17 cellular contexts compared by ENCODE assay signal in genomic region chr5:134007581-134008256, GRCh38. TPM values are rescaled to one million over a fixed set of nuclear protein-coding genes. Genes with fewer than 3 reads are reported as not detected.
DNase-seq lines count a peak whose midpoint lies in the region; ATAC-seq and TF ChIP-seq lines count a peak whose summit lies in the region.
"Had no signal": no experiment of that assay in that cellular context is flagged by ENCODE, and none has a peak within 500 bp of the region (broad histone marks: within the 10 kb centered on the region; RNA-seq: fewer than 3 reads in every experiment).

No MANE protein-coding gene starts in this region.

- H2AFZ ChIP-seq in HCT116 (ENCODE audit: low read depth, low read length, poor library complexity, severe bottlenecking): peak overlapping the region; percentile 20
- H2AFZ ChIP-seq in SK-N-SH (ENCODE audit: low read depth): no peak overlapping the region

- peaks cover 0 to 2% of the 10 kb centered on the region in 2 donors for H3K36me3 Mint-ChIP-seq in activated T-cell treated with anti-CD3 and anti-CD28 coated beads, Interleukin-2, amount 50 U/mL, for 72 hours (ENCODE audit: insufficient read depth in 2 of 2)

- no peaks in the 10 kb centered on the region for H3K9me3 Mint-ChIP-seq in activated T-cell treated with anti-CD3 and anti-CD28 coated beads, Interleukin-2, amount 50 U/mL, for 72 hours

- CTCF ChIA-PET in HCT116 (lab: Charles Lee) (no interaction called here), SK-N-SH (lab: Yijun Ruan, JAX) (interaction anchor here (1.4 to 6.7 kb wide), 4 partner anchors 9 to 32 kb away, joined by 4 to 32 read pairs (median 7); no protein-coding TSS in a partner anchor)

- intact Hi-C loops in HCT116 (cut with micrococcal nuclease): no loop called here

- no peak overlapping the region for H3K4me3 Mint-ChIP-seq in activated T-cell treated with anti-CD3 and anti-CD28 coated beads, Interleukin-2, amount 50 U/mL, for 72 hours
- H3K4me3 Mint-ChIP-seq: B cell had no signal

- peaks cover 24% of the 10 kb centered on the region for H3K4me1 Mint-ChIP-seq in activated T-cell treated with anti-CD3 and anti-CD28 coated beads, Interleukin-2, amount 50 U/mL, for 72 hours (ENCODE audit: low read depth)

- H3K27ac ChIP-seq in HCT116 (ENCODE audit: low read depth, low read length) (no peak overlapping the region), SK-N-SH (ENCODE audit: low read depth in 2 of 2, low read length in 1 of 2) (peak overlapping the region in 1 of 2 experiments; percentile 58; a peak in 2 of 4 replicates)
- H3K27ac ChIP-seq: adrenal gland, right atrium auricular region had no signal

- peaks cover 3% of the 10 kb centered on the region; the same call in 1 of the 2 replicates for H4K20me1 ChIP-seq in HCT116 (ENCODE audit: insufficient read depth)
- H4K20me1 ChIP-seq in SK-N-SH (ENCODE audit: insufficient read depth): peaks cover 11% of the 10 kb centered on the region

- TF ChIP-seq CTCF in HCT116 (IDR thresholded peaks at IDR 0.05 in 2 of 3, conservative IDR thresholded peaks at IDR 0.05 in 1 of 3; ENCODE audit: borderline replicate concordance in 1 of 3, insufficient read depth in 1 of 3, low read depth in 2 of 3, low read length in 2 of 3): no peak
- TF ChIP-seq CTCF in SK-N-SH (IDR thresholded peaks at IDR 0.05): no peak

- TF ChIP-seq EP300 in SK-N-SH (IDR thresholded peaks at IDR 0.05; ENCODE audit: borderline replicate concordance in 1 of 2, low read depth in 1 of 2, low read length in 1 of 2): no peak

- H3K4me1 ChIP-seq in HCT116 (ENCODE audit: control insufficient read depth in 1 of 2, insufficient read depth in 2 of 2, low read length in 2 of 2) (peaks cover 18 to 30% of the 10 kb centered on the region in 2 experiments), SK-N-SH (ENCODE audit: control insufficient read depth in 1 of 2, insufficient read depth in 2 of 2, low read depth in 1 of 2, low read length in 1 of 2) (peaks cover 12 to 28% of the 10 kb centered on the region in 2 experiments; a peak in 2 of 4 replicates)

- TF ChIP-seq RAD21 in HCT116 (IDR thresholded peaks at IDR 0.05; ENCODE audit: low read depth): no peak
- TF ChIP-seq RAD21 in SK-N-SH (IDR thresholded peaks at IDR 0.05; ENCODE audit: low read length): no peak

- peak; percentile 54 for DNase-seq in AG20443 (ENCODE audit: low spot score)
- DNase-seq in HCT116 (ENCODE audit: low read depth, low spot score): no peak
- peak; percentile 86 for DNase-seq in SK-N-SH
- peak; percentile 96 for DNase-seq in iPS-NIHi7 (ENCODE audit: extremely low spot score)
- DNase-seq in activated T-cell treated with anti-CD3 and anti-CD28 coated beads, Interleukin-2, amount 50 U/mL, for 72 hours: no peak
- no peak for DNase-seq in effector CD4-positive, alpha-beta T cell
- DNase-seq: activated CD4-positive, CD25-positive, alpha-beta regulatory T cell treated with anti-CD3 and anti-CD28 coated beads, Interleukin-2, amount 50 U/mL, for 72 hours; activated T-cell treated with anti-CD3 and anti-CD28 coated beads for 4 hours; adrenal gland; KG1; NCI-H2029; stimulated activated naive CD4-positive, alpha-beta T cell treated with Interleukin-2 at 50 U/mL for 16 hours; T-helper 1 cell had no signal

- H3K9me3 ChIP-seq in HCT116 (ENCODE audit: control insufficient read depth in 1 of 2, insufficient read depth in 1 of 2, low read depth in 1 of 2, low read length in 2 of 2) (no peaks in the 10 kb centered on the region), SK-N-SH (no peaks in the 10 kb centered on the region)
- H3K9me3 ChIP-seq: adrenal gland, right atrium auricular region had no signal

- peak overlapping the region; percentile 32; the same call in 1 of the 2 replicates for H3K4me2 ChIP-seq in HCT116 (ENCODE audit: low read length)
- H3K4me2 ChIP-seq in SK-N-SH: no peak overlapping the region

- H3K9ac ChIP-seq in HCT116 (ENCODE audit: low read length) (no peak overlapping the region), SK-N-SH (no peak overlapping the region)

- H3K9me2 ChIP-seq in HCT116 (ENCODE audit: insufficient read depth) (no peaks in the 10 kb centered on the region), SK-N-SH (no peaks in the 10 kb centered on the region)

- RAD21 ChIA-PET in HCT116 (lab: Charles Lee; ENCODE audit: low non-redundant PET in 1 of 2, low total read pairs in 2 of 2, uncharacterized antibody in 2 of 2, unreplicated experiment in 2 of 2): no interaction called here

- no peaks in the 10 kb centered on the region for H3K27me3 Mint-ChIP-seq in activated T-cell treated with anti-CD3 and anti-CD28 coated beads, Interleukin-2, amount 50 U/mL, for 72 hours (ENCODE audit: low read depth)

- 60% methylated on average over 12 of the region's 14 CpGs for WGBS in SK-N-SH (ENCODE audit: low lambda C conversion rate)

- POLR2A ChIA-PET in HCT116 (lab: Charles Lee): no interaction called here
- POLR2A ChIA-PET in SK-N-SH (lab: Yijun Ruan, JAX): no interaction called here

- H3K4me3 ChIP-seq in HCT116 (replicated peaks in 1 of 2; ENCODE audit: low read depth in 1 of 2, low read length in 2 of 2) (no peak overlapping the region), SK-N-SH (ENCODE audit: low read depth in 2 of 2, low read length in 1 of 2) (no peak overlapping the region)
- H3K4me3 ChIP-seq: adrenal gland, right atrium auricular region had no signal

- no TSS peak for BruUV-seq in HCT116 (replicated peaks; lab: Mats Ljungman, UMichigan)

- peaks cover 9% of the 10 kb centered on the region for H3F3A ChIP-seq in SK-N-SH (replicated peaks; ENCODE audit: insufficient read depth)

- TF ChIP-seq POLR2A in HCT116 (IDR thresholded peaks at IDR 0.05; ENCODE audit: borderline replicate concordance, extremely low read depth, insufficient read depth, insufficient read length): no peak

- ATAC-seq in HCT116 (no peak), HG03378 (IDR thresholded peaks at IDR 0.05; ENCODE audit: unreplicated experiment) (no peak), HG03521 (IDR thresholded peaks at IDR 0.05; ENCODE audit: unreplicated experiment) (no peak)
- ATAC-seq in activated T-cell treated with anti-CD3 and anti-CD28 coated beads, Interleukin-2, amount 50 U/mL, for 72 hours (replicated peaks in 1 of 2): no peak

- H3K27ac Mint-ChIP-seq in activated T-cell treated with anti-CD3 and anti-CD28 coated beads, Interleukin-2, amount 50 U/mL, for 72 hours: no peak overlapping the region
- H3K27ac Mint-ChIP-seq: B cell had no signal

- H3K79me2 ChIP-seq in HCT116 (ENCODE audit: insufficient read depth, low read length) (peaks cover 33% of the 10 kb centered on the region), SK-N-SH (ENCODE audit: insufficient read depth) (peaks cover 30% of the 10 kb centered on the region)

- H3K36me3 ChIP-seq in HCT116 (ENCODE audit: control insufficient read depth in 1 of 2, insufficient read depth in 2 of 2, low read length in 2 of 2) (peaks cover 3 to 5% of the 10 kb centered on the region in 2 experiments; a peak in 2 of 4 replicates), SK-N-SH (replicated peaks in 1 of 2; ENCODE audit: control insufficient read depth in 1 of 2, insufficient read depth in 2 of 2, low read length in 1 of 2) (no peaks in the 10 kb centered on the region)
- H3K36me3 ChIP-seq: adrenal gland, right atrium auricular region had no signal

- H3K27me3 ChIP-seq in HCT116 (ENCODE audit: insufficient read depth, low read length) (no peaks in the 10 kb centered on the region), SK-N-SH (ENCODE audit: insufficient read depth) (no peaks in the 10 kb centered on the region)
- H3K27me3 ChIP-seq: adrenal gland, right atrium auricular region had no signal

TF ChIP-seq in HCT116, 20 proteins besides CTCF, POLR2A, EP300 and RAD21:
- TF ChIP-seq TCF7L2 (IDR thresholded peaks at IDR 0.05; ENCODE audit: borderline replicate concordance, extremely low read depth, insufficient read depth, insufficient read length): no peak
- TF ChIP-seq FOSL1 (IDR thresholded peaks at IDR 0.05; ENCODE audit: low read depth): no peak
- no peak for TF ChIP-seq YY1 (IDR thresholded peaks at IDR 0.05; ENCODE audit: extremely low read depth, insufficient replicate concordance, low read depth, low read length)

TF ChIP-seq in SK-N-SH, 30 proteins besides CTCF, POLR2A, EP300 and RAD21:
- TF ChIP-seq JUND (IDR thresholded peaks at IDR 0.05) (no peak), MXI1 (IDR thresholded peaks at IDR 0.05; ENCODE audit: low read depth, low read length) (no peak), PBX3 (IDR thresholded peaks at IDR 0.05) (no peak), USF1 (IDR thresholded peaks at IDR 0.05; ENCODE audit: borderline replicate concordance, low read depth) (peak; percentile 79; the same call in 1 of the 2 replicates), MEF2A (IDR thresholded peaks at IDR 0.05; ENCODE audit: borderline replicate concordance, low read depth) (no peak), RCOR1 (IDR thresholded peaks at IDR 0.05; ENCODE audit: low read length) (no peak), NFIC (IDR thresholded peaks at IDR 0.05; ENCODE audit: borderline replicate concordance) (no peak)

RNA-seq across cellular contexts. Expression of gene VDAC1, which starts 2.9 kb away (rescaled TPM):
- total RNA-seq in HCT116 (2021; ENCODE audit: unreplicated experiment): 269 TPM
- polyA plus RNA-seq in HCT116 (2012): 279 and 307 TPM in 2 replicates
- 155 and 166 TPM in 2 replicates for polyA plus RNA-seq in SK-N-SH (2012; rRNA removed)
- 216 and 238 TPM in 2 replicates for polyA plus RNA-seq in SK-N-SH (2012; cell fraction: cytosol; rRNA removed)
- polyA plus RNA-seq in SK-N-SH (2012; cell fraction: nucleus; rRNA removed): 77.0 and 124 TPM in 2 replicates
- total RNA-seq in activated T-cell treated with anti-CD3 and anti-CD28 coated beads, Interleukin-2, amount 50 U/mL, for 72 hours: 100 to 1,000 TPM; 252 to 258 TPM

RNA-seq across cellular contexts. Expression of gene C5orf15, which starts 39.3 kb away (rescaled TPM):
- 28.8 TPM for total RNA-seq in HCT116 (2021; ENCODE audit: unreplicated experiment)
- polyA plus RNA-seq in HCT116 (2012): 30.9 and 34.8 TPM in 2 replicates
- polyA plus RNA-seq in SK-N-SH (2012; rRNA removed): 81.0 and 106 TPM in 2 replicates
- 99.4 and 101 TPM in 2 replicates for polyA plus RNA-seq in SK-N-SH (2012; cell fraction: cytosol; rRNA removed)
- 17.5 and 54.9 TPM in 2 replicates for polyA plus RNA-seq in SK-N-SH (2012; cell fraction: nucleus; rRNA removed)
- total RNA-seq in activated T-cell treated with anti-CD3 and anti-CD28 coated beads, Interleukin-2, amount 50 U/mL, for 72 hours: 10 to 100 TPM; 21.8 to 22.8 TPM

Comparison
In these comparisons a context has a peak if more than half of its experiments do, and no peak if none do; other contexts are left out.
1. DNase-seq: peak in AG20443 (single experiment), SK-N-SH (single experiment) and iPS-NIHi7 (single experiment); none in HCT116 (single experiment), activated T-cell treated with anti-CD3 and anti-CD28 coated beads, Interleukin-2, amount 50 U/mL, for 72 hours (0 of 2) and effector CD4-positive, alpha-beta T cell (single experiment).